Comparison of ENCODE assay signal across 11 cellular contexts in genomic region chr16:27365142-27366089, GRCh38. TPM values are rescaled to one million over a fixed set of nuclear protein-coding genes. Genes with fewer than 3 reads are reported as not detected.
A peak's percentile ranks its signal among the peaks of the same experiment; 100 is the strongest.
DNase-seq lines count a peak whose midpoint lies in the region; ATAC-seq, FAIRE-seq and TF ChIP-seq lines count a peak whose summit lies in the region.
"Had no signal": no experiment of that assay in that cellular context is flagged by ENCODE, and none has a peak within 500 bp of the region (broad histone marks: within the 10 kb centered on the region; RNA-seq: fewer than 3 reads in every experiment).

No MANE protein-coding gene starts in this region.

- H4K20me1 ChIP-seq in BLaER1 treated with 17β-estradiol and CSF1 and Interleukin-3, amounts not matched to agents 10 nM and 100 nM = peaks cover 0 to 40% (median 0%) of the 10 kb centered on the region in 11 experiments; a peak in 6 of 22 replicates

- in situ Hi-C loops in astrocyte of the spinal cord (cut with HindIII; ENCODE audit: low sequenced_read_pairs) = no loop called here

- no peak overlapping the region for H3K4me3 ChIP-seq in BLaER1 treated with 17β-estradiol and CSF1 and Interleukin-3, amounts not matched to agents 10 nM and 100 nM
- H3K4me3 ChIP-seq in astrocyte of the spinal cord (ENCODE audit: low read depth, low read length) (no peak overlapping the region), right lobe of liver (no peak overlapping the region)
- H3K4me3 ChIP-seq: skin epidermis, tibial nerve had no signal

- no peak for TF ChIP-seq POLR2A in right lobe of liver (IDR thresholded peaks at IDR 0.05)

- H3K27me3 ChIP-seq in BLaER1 treated with 17β-estradiol and CSF1 and Interleukin-3, amounts not matched to agents 10 nM and 100 nM = no peaks in the 10 kb centered on the region
- H3K27me3 ChIP-seq in right lobe of liver = no peaks in the 10 kb centered on the region
- H3K27me3 ChIP-seq: tibial nerve had no signal

- peaks cover 7 to 12% (median 10%) of the 10 kb centered on the region in 11 experiments for H3K9me3 ChIP-seq in BLaER1 treated with 17β-estradiol and CSF1 and Interleukin-3, amounts not matched to agents 10 nM and 100 nM (replicated peaks in 1 of 11)
- no peaks in the 10 kb centered on the region for H3K9me3 ChIP-seq in right lobe of liver

- intact Hi-C loops in right lobe of liver (cut with DNase I) = loop anchor here (5.0 to 10.0 kb wide), 2 partner anchors 51 to 133 kb away; partner anchors contain the start of gene IL4R (in 1 of the 2)

- H3K27ac ChIP-seq in BLaER1 treated with 17β-estradiol and CSF1 and Interleukin-3, amounts not matched to agents 10 nM and 100 nM = peak overlapping the region in 9 of 11 experiments; percentile 30 to 96 (median 90); a peak in 13 of 22 replicates
- peak overlapping the region; percentile 3 to 86 (median 27) for H3K27ac ChIP-seq in right lobe of liver
- H3K27ac ChIP-seq: tibial nerve had no signal

- peak; percentile 46 for DNase-seq in HT-29 (ENCODE audit: low spot score)
- peak; percentile 54 for DNase-seq in astrocyte of the spinal cord (ENCODE audit: low read depth, low spot score)
- DNase-seq in right lobe of liver = no peak
- no peak for DNase-seq in frontal cortex (ENCODE audit: low spot score in 2 of 2)
- DNase-seq in NCI-H526 (lab: John Stamatoyannopoulos, UW) = no peak
- no peak for DNase-seq in NCI-H446 treated with DMSO at 0.1 percent for 48 hours (lab: John Stamatoyannopoulos, UW)
- DNase-seq in SKM-1 (lab: John Stamatoyannopoulos, UW; ENCODE audit: unreplicated experiment) = no peak
- DNase-seq: head of caudate nucleus had no signal

- peak in 2 of 4 donors; percentile 6 to 17 for ATAC-seq in right lobe of liver

- H3K9ac ChIP-seq in BLaER1 treated with 17β-estradiol and CSF1 and Interleukin-3, amounts not matched to agents 10 nM and 100 nM = peak overlapping the region in 1 of 11 experiments; percentile 78; a peak in 1 of 22 replicates

- 70% methylated on average over 7 of the region's 7 CpGs for WGBS in right lobe of liver (ENCODE audit: insufficient coverage, low coverage, low lambda C conversion rate, missing lambda C conversion rate)

- H3K36me3 ChIP-seq in BLaER1 treated with 17β-estradiol and CSF1 and Interleukin-3, amounts not matched to agents 10 nM and 100 nM = peaks cover 17 to 52% (median 41%) of the 10 kb centered on the region in 11 experiments; a peak in 19 of 22 replicates
- H3K36me3 ChIP-seq in right lobe of liver = peaks cover 6 to 24% (median 13%) of the 10 kb centered on the region in 4 donors

- H3K4me2 ChIP-seq in BLaER1 treated with 17β-estradiol and CSF1 and Interleukin-3, amounts not matched to agents 10 nM and 100 nM = peak overlapping the region in 10 of 11 experiments; percentile 16 to 95 (median 82); a peak in 15 of 22 replicates

- FAIRE-seq in frontal cortex (lab: Jason Lieb, UNC) = no peak

- peaks cover 41 to 72% (median 61%) of the 10 kb centered on the region in 10 experiments for H3K4me1 ChIP-seq in BLaER1 treated with 17β-estradiol and CSF1 and Interleukin-3, amounts not matched to agents 10 nM and 100 nM
- H3K4me1 ChIP-seq in right lobe of liver = peaks cover 0 to 41% (median 22%) of the 10 kb centered on the region in 4 donors

- TF ChIP-seq CTCF in astrocyte of the spinal cord (IDR thresholded peaks at IDR 0.05; ENCODE audit: low read depth, low read length) = no peak
- no peak for TF ChIP-seq CTCF in right lobe of liver (IDR thresholded peaks at IDR 0.05)

RNA-seq across cellular contexts. Expression of gene IL21R, which starts 36.6 kb away (rescaled TPM):
- total RNA-seq in HT-29 (2014; rRNA removed; shearing (Covaris generic)) = not detected in 2 replicates
- total RNA-seq in right lobe of liver = 1 to 10 TPM in 1 of 6 experiments, under 1 TPM in 5; 0.09 to 1.3 (median 0.31) TPM
- total RNA-seq in frontal cortex = 0.41 TPM

RNA-seq across cellular contexts. Expression of gene IL4R, which starts 51.6 kb away (rescaled TPM):
- total RNA-seq in HT-29 (2014; rRNA removed; shearing (Covaris generic)) = 49.1 and 58.2 TPM in 2 replicates
- total RNA-seq in right lobe of liver (100 to 1,000 TPM in 1 of 6 experiments, 10 to 100 TPM in 5; 38.8 to 147 (median 46.9) TPM), frontal cortex (1.6 TPM)

Comparison
In these comparisons a context has a peak if more than half of its experiments do, and no peak if none do; other contexts are left out.
1. DNase-seq: peak in HT-29 (single experiment) and astrocyte of the spinal cord (single experiment); none in right lobe of liver (0 of 3), frontal cortex (0 of 2), NCI-H526 (0 of 2), NCI-H446 treated with DMSO at 0.1 percent for 48 hours (single experiment) and SKM-1 (single experiment).
2. RNA of gene IL4R, which starts 51.6 kb away (total RNA-seq): 49.1 to 58.2 TPM in HT-29 and 38.8 to 147 TPM in right lobe of liver; 1.6 TPM in frontal cortex (single experiment); every median in the first group is over 10 times any median in the second.